Comparison of ENCODE assay signal across 9 cellular contexts in the genomic region with DNA sequence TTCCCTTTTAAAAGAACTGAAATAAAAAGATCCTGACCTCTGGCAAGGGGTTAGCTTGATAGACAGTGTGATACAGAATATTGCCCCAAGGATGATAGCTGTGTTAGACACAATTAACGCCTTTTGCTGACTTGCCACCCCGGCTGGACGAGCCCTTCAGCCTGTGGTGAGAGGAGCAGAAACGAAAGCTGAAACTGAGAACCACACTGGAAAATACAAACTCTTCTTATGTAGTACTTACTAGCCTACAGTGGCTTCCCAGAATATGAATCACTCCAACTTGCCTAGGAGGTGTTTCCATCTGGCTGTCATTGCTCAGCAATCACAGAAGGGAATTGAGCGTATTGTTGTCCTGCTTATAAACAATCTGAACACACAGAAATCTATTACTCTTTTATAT. TPM values are rescaled to one million over a fixed set of nuclear protein-coding genes. Genes with fewer than 3 reads are reported as not detected.
DNase-seq lines count a peak whose midpoint lies in the region; ATAC-seq and TF ChIP-seq lines count a peak whose summit lies in the region.
"Had no signal": no experiment of that assay in that cellular context is flagged by ENCODE, and none has a peak within 500 bp of the region (broad histone marks: within the 10 kb centered on the region; RNA-seq: fewer than 3 reads in every experiment).

No MANE protein-coding gene starts in this region.

- no peaks in the 10 kb centered on the region for H3K27me3 ChIP-seq in colonic mucosa

- H3K9ac ChIP-seq in colonic mucosa (ENCODE audit: low read depth in 2 of 2, low read length in 2 of 2), result no peak overlapping the region

- peaks cover 63% of the 10 kb centered on the region for H3K4me1 Mint-ChIP-seq in activated T-cell treated with anti-CD3 and anti-CD28 coated beads, Interleukin-2, amount 50 U/mL, for 4 hours (ENCODE audit: low read depth)
- H3K4me1 Mint-ChIP-seq in chondrocyte (ENCODE audit: low read depth), result no peaks in the 10 kb centered on the region

- TF ChIP-seq CTCF in colonic mucosa (IDR thresholded peaks at IDR 0.05) (no peak), chondrocyte (IDR thresholded peaks at IDR 0.05) (no peak)

- H3K36me3 Mint-ChIP-seq in activated T-cell treated with anti-CD3 and anti-CD28 coated beads, Interleukin-2, amount 50 U/mL, for 4 hours (ENCODE audit: insufficient read depth), result peaks cover 23% of the 10 kb centered on the region
- H3K36me3 Mint-ChIP-seq in chondrocyte (ENCODE audit: low read depth), result no peaks in the 10 kb centered on the region

- H3K9me3 Mint-ChIP-seq in activated T-cell treated with anti-CD3 and anti-CD28 coated beads, Interleukin-2, amount 50 U/mL, for 4 hours, result no peaks in the 10 kb centered on the region
- H3K9me3 Mint-ChIP-seq in chondrocyte (ENCODE audit: low read depth), result no peaks in the 10 kb centered on the region

- no peaks in the 10 kb centered on the region for H3K9me3 ChIP-seq in colonic mucosa

- no peaks in the 10 kb centered on the region for H3K27me3 Mint-ChIP-seq in activated T-cell treated with anti-CD3 and anti-CD28 coated beads, Interleukin-2, amount 50 U/mL, for 4 hours (ENCODE audit: low read depth)
- no peaks in the 10 kb centered on the region for H3K27me3 Mint-ChIP-seq in chondrocyte (ENCODE audit: low read depth)

- no peaks in the 10 kb centered on the region for H3K36me3 ChIP-seq in colonic mucosa

- H3K27ac ChIP-seq in colonic mucosa, result no peak overlapping the region

- intact Hi-C loops in colonic mucosa (cut with DNase I), result no loop called here

- no peak overlapping the region for H3K4me3 ChIP-seq in colonic mucosa

- H3K4me3 Mint-ChIP-seq in activated T-cell treated with anti-CD3 and anti-CD28 coated beads, Interleukin-2, amount 50 U/mL, for 4 hours, result peak overlapping the region; percentile 59
- no peak overlapping the region for H3K4me3 Mint-ChIP-seq in chondrocyte (ENCODE audit: unreplicated experiment)

- H3K27ac Mint-ChIP-seq in chondrocyte (ENCODE audit: unreplicated experiment), result no peak overlapping the region

- ATAC-seq in GM19397 (IDR thresholded peaks at IDR 0.05; ENCODE audit: unreplicated experiment) (peak; percentile 83), HG03432 (IDR thresholded peaks at IDR 0.05; ENCODE audit: unreplicated experiment) (peak; percentile 90)
- ATAC-seq in activated T-cell treated with anti-CD3 and anti-CD28 coated beads, Interleukin-2, amount 50 U/mL, for 4 hours, result peak; percentile 87

- peak; percentile 76 for DNase-seq in CD1c-positive myeloid dendritic cell (ENCODE audit: extremely low spot score)
- peak; percentile 32 for DNase-seq in activated T-cell treated with anti-CD3 and anti-CD28 coated beads, Interleukin-2, amount 50 U/mL, for 4 hours
- peak; percentile 48 for DNase-seq in stimulated activated CD4-positive, alpha-beta T cell treated with anti-CD3 and anti-CD28 coated beads, Interleukin-1b, Interleukin-23, amount 100 ng/mL, for 48 hours
- no peak for DNase-seq in colonic mucosa
- DNase-seq in NCI-H128 (lab: John Stamatoyannopoulos, UW; ENCODE audit: unreplicated experiment), result no peak
- DNase-seq in chondrocyte (ENCODE audit: low spot score), result no peak

- no peaks in the 10 kb centered on the region for H3K4me1 ChIP-seq in colonic mucosa

RNA-seq across cellular contexts. Expression of a gene that starts 22.9 kb away (rescaled TPM):
- total RNA-seq in activated T-cell treated with anti-CD3 and anti-CD28 coated beads, Interleukin-2, amount 50 U/mL, for 4 hours, result 100 to 1,000 TPM in 1 of 3 donors, 10 to 100 TPM in 2; 54.0 to 107 (median 73.5) TPM
- 1 to 10 TPM; 2.5 to 5.1 TPM for total RNA-seq in colonic mucosa
- total RNA-seq in chondrocyte, result not detected in 3 replicates
- total RNA-seq: myocyte had no signal

Comparison
In these comparisons a context has a peak if more than half of its experiments do, and no peak if none do; other contexts are left out.
1. DNase-seq: peak in CD1c-positive myeloid dendritic cell (single experiment), activated T-cell treated with anti-CD3 and anti-CD28 coated beads, Interleukin-2, amount 50 U/mL, for 4 hours (single experiment) and stimulated activated CD4-positive, alpha-beta T cell treated with anti-CD3 and anti-CD28 coated beads, Interleukin-1b, Interleukin-23, amount 100 ng/mL, for 48 hours (single experiment); none in colonic mucosa (single experiment), NCI-H128 (single experiment) and chondrocyte (single experiment).
2. RNA of a gene that starts 22.9 kb away (total RNA-seq): 54.0 to 107 TPM in activated T-cell treated with anti-CD3 and anti-CD28 coated beads, Interleukin-2, amount 50 U/mL, for 4 hours; 2.5 to 5.1 TPM in colonic mucosa and not detected in chondrocyte; every median in the first group is over 4 times any median in the second.
3. Peak in every context shown above with its lines, with median percentiles within 50 percentile points of each other: ATAC-seq.